ENCODE assay signal across 16 cellular contexts in the genomic region with DNA sequence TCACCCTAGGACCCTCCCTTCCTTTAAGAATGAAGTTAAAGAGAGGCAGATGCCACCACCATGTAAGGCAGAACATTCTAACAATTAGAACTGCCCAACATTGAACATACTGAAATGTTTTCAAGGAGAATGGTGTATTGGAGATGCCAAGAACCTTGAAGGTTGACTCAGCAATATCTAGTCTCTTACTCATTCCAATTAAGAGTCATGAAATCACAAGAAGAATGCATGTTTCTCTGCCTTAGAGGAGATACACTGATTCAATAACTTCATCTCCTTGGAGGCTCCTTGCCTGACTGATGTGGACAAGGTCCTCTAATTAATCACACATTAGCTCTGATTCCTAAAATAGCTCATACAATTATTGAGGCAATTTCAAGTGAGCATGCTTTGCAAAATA.
"Had no signal": no experiment of that assay in that cellular context is flagged by ENCODE, and none has a peak within 500 bp of the region (broad histone marks: within the 10 kb centered on the region; RNA-seq: fewer than 3 reads in every experiment).

No MANE protein-coding gene starts in this region.

- H3K4me3 ChIP-seq: hepatocyte, left lung, mucosa of descending colon, pancreas had no signal

- H3K36me3 ChIP-seq: brain microvascular endothelial cell, left lung, pancreas had no signal

- ATAC-seq: activated CD8-positive, alpha-beta T cell treated with anti-CD3 and anti-CD28 coated beads, Interleukin-2, amount 10 ng/mL, durations not matched to agents 7 days and 5 days; mucosa of descending colon; naive thymus-derived CD4-positive, alpha-beta T cell; pancreas; stimulated activated effector memory CD8-positive, alpha-beta T cell treated with anti-CD3 and anti-CD28 coated beads, Interleukin-12 subunit alpha, Interleukin-12 subunit beta, amount 100 ng/mL, for 72 hours had no signal

- FAIRE-seq: pancreas had no signal

- DNase-seq: activated CD4-positive, alpha-beta T cell treated with anti-CD3 and anti-CD28 coated beads, Interleukin-2, amount 10 ng/mL, durations not matched to agents 24 days and 14 days; activated CD4-positive, CD25-positive, alpha-beta regulatory T cell; activated CD8-positive, alpha-beta memory T cell treated with anti-CD3 and anti-CD28 coated beads, Interleukin-2, amount 50 U/mL, for 4 hours; activated CD8-positive, alpha-beta T cell treated with anti-CD3 and anti-CD28 coated beads, Interleukin-2, amount 10 ng/mL, durations not matched to agents 7 days and 5 days; activated effector memory CD4-positive, alpha-beta T cell treated with anti-CD3 and anti-CD28 coated beads, Interleukin-2, amount 50 U/mL, for 16 hours; activated T-cell treated with anti-CD3 and anti-CD28 coated beads, Interleukin-2, amount 50 U/mL, for 48 hours; brain microvascular endothelial cell; endodermal cell; erythroblast; islet precursor cell; mucosa of descending colon; naive thymus-derived CD4-positive, alpha-beta T cell; pancreas had no signal

- H3K27me3 ChIP-seq: brain microvascular endothelial cell, hepatocyte, left lung, pancreas had no signal
